ENCODE assay signal across 8 cellular contexts in genomic region chr1:39408641-39409054, GRCh38.
DNase-seq lines count a peak whose midpoint lies in the region; ATAC-seq, FAIRE-seq and TF ChIP-seq lines count a peak whose summit lies in the region.

No MANE protein-coding gene starts in this region.

- H3K36me3 Mint-ChIP-seq in naive thymus-derived CD4-positive, alpha-beta T cell = peaks cover 0 to 7% (median 4%) of the 10 kb centered on the region in 5 donors
- peaks cover 11% of the 10 kb centered on the region for H3K36me3 Mint-ChIP-seq in stimulated activated memory B cell treated with anti-CD40 and anti-IgM and Interleukin-4, amounts not matched to agents 10 μg/mL and 1 μg/mL and 100 μg/mL, for 72 hours

- H3K27me3 ChIP-seq in fibroblast of lung (ENCODE audit: control insufficient read depth, insufficient read depth, low read length) = no peaks in the 10 kb centered on the region
- no peaks in the 10 kb centered on the region for H3K27me3 ChIP-seq in naive thymus-derived CD4-positive, alpha-beta T cell (ENCODE audit: control insufficient read depth in 2 of 2, insufficient read depth in 2 of 2, low read length in 2 of 2)

- TF ChIP-seq CTCF in fibroblast of lung (conservative IDR thresholded peaks at IDR 0.05 in 1 of 2, IDR thresholded peaks at IDR 0.05 in 1 of 2; ENCODE audit: low read depth in 1 of 2, low read length in 2 of 2) = no peak

- H3K4me3 ChIP-seq in fibroblast of lung (replicated peaks in 1 of 4; ENCODE audit: control extremely low read depth in 1 of 4, insufficient read depth in 1 of 4, low read depth in 3 of 4, low read length in 4 of 4) = peak overlapping the region; percentile 54 to 72 (median 64)
- peak overlapping the region; percentile 54 for H3K4me3 ChIP-seq in naive thymus-derived CD4-positive, alpha-beta T cell (ENCODE audit: low read length)

- CTCF ChIA-PET in naive thymus-derived CD4-positive, alpha-beta T cell (lab: Charles Lee) = no interaction called here

- peak overlapping the region in 8 of 10 donors; percentile 81 to 94 (median 90) for H3K4me3 Mint-ChIP-seq in naive thymus-derived CD4-positive, alpha-beta T cell
- peak overlapping the region; percentile 85 for H3K4me3 Mint-ChIP-seq in stimulated activated memory B cell treated with anti-CD40 and anti-IgM and Interleukin-4, amounts not matched to agents 10 μg/mL and 1 μg/mL and 100 μg/mL, for 72 hours

- H2AFZ ChIP-seq in fibroblast of lung (ENCODE audit: low read length) = no peak overlapping the region

- intact Hi-C loops in naive thymus-derived CD4-positive, alpha-beta T cell (cut with micrococcal nuclease) = loop anchor here (2.0 to 10.0 kb wide), 6 partner anchors 14 to 534 kb away; partner anchors contain the start of genes MYCBP (in 1 of the 2) and NDUFS5 (in 1 of the 2)

- no peaks in the 10 kb centered on the region for H3K9me3 ChIP-seq in KOPT-K1 (ENCODE audit: insufficient read depth, low read length, poor library complexity, severe bottlenecking)
- no peaks in the 10 kb centered on the region for H3K9me3 ChIP-seq in fibroblast of lung (ENCODE audit: control insufficient read depth, insufficient read depth, low read depth, low read length)
- H3K9me3 ChIP-seq in naive thymus-derived CD4-positive, alpha-beta T cell (ENCODE audit: control insufficient read depth in 2 of 3, low read length in 3 of 3) = no peaks in the 10 kb centered on the region

- DNase-seq in DMS153 (lab: John Stamatoyannopoulos, UW) (peak; percentile 98), RCC 7860 (ENCODE audit: low spot score) (peak; percentile 90), fibroblast of lung (ENCODE audit: low read depth in 2 of 2) (peak; percentile 94 to 95)
- DNase-seq in activated T-helper 1 cell treated with anti-CD3 and anti-CD28 coated beads, Interleukin-2, amount 50 U/mL, for 16 hours (ENCODE audit: low read depth in 1 of 2, low spot score in 1 of 2) = peak; percentile 61 to 76
- peak; percentile 59 to 89 (median 72) for DNase-seq in naive thymus-derived CD4-positive, alpha-beta T cell

- H3K4me1 Mint-ChIP-seq in naive thymus-derived CD4-positive, alpha-beta T cell = peaks cover 36 to 69% (median 63%) of the 10 kb centered on the region in 7 donors
- H3K4me1 Mint-ChIP-seq in stimulated activated memory B cell treated with anti-CD40 and anti-IgM and Interleukin-4, amounts not matched to agents 10 μg/mL and 1 μg/mL and 100 μg/mL, for 72 hours = peaks cover 28% of the 10 kb centered on the region

- H3K4me2 ChIP-seq in fibroblast of lung (ENCODE audit: extremely low read depth, insufficient read depth, low read length) = no peak overlapping the region

- no peaks in the 10 kb centered on the region for H4K20me1 ChIP-seq in fibroblast of lung (ENCODE audit: control insufficient read depth, extremely low read depth, insufficient read depth, low read length)

- no peaks in the 10 kb centered on the region for H3K27me3 Mint-ChIP-seq in naive thymus-derived CD4-positive, alpha-beta T cell
- H3K27me3 Mint-ChIP-seq in stimulated activated memory B cell treated with anti-CD40 and anti-IgM and Interleukin-4, amounts not matched to agents 10 μg/mL and 1 μg/mL and 100 μg/mL, for 72 hours = no peaks in the 10 kb centered on the region

- no peak for FAIRE-seq in RCC 7860 (lab: Jason Lieb, UNC)

- POLR2A ChIA-PET in naive thymus-derived CD4-positive, alpha-beta T cell (lab: Charles Lee) = interaction anchor here (2.2 kb wide), 1 partner anchor 16 kb away, joined by 9 read pairs; no protein-coding TSS in a partner anchor

- peaks cover 38% of the 10 kb centered on the region for H3K4me1 ChIP-seq in fibroblast of lung (ENCODE audit: control insufficient read depth, extremely low read depth, insufficient read depth, low read length)
- H3K4me1 ChIP-seq in naive thymus-derived CD4-positive, alpha-beta T cell (ENCODE audit: control insufficient read depth in 2 of 2, insufficient read depth in 2 of 2, low read length in 2 of 2) = peaks cover 16 to 34% of the 10 kb centered on the region in 2 donors

- ATAC-seq in GM21825 (IDR thresholded peaks at IDR 0.05; ENCODE audit: unreplicated experiment) = peak; percentile 68
- ATAC-seq in naive thymus-derived CD4-positive, alpha-beta T cell = peak; percentile 92
- peak; percentile 91 for ATAC-seq in stimulated activated memory B cell treated with anti-CD40 and anti-IgM and Interleukin-4, amounts not matched to agents 10 μg/mL and 1 μg/mL and 100 μg/mL, for 72 hours

- peak overlapping the region; percentile 91 for H3K27ac ChIP-seq in KOPT-K1 (ENCODE audit: low read depth, low read length, poor library complexity, severe bottlenecking)
- H3K27ac ChIP-seq in fibroblast of lung (ENCODE audit: insufficient read depth, low read length) = peak overlapping the region; percentile 83
- peak overlapping the region; percentile 73 for H3K27ac ChIP-seq in naive thymus-derived CD4-positive, alpha-beta T cell (ENCODE audit: low read depth, low read length)

- peaks cover 57% of the 10 kb centered on the region for H3K79me2 ChIP-seq in fibroblast of lung (ENCODE audit: control insufficient read depth, insufficient read depth, low read length)

- peak overlapping the region in 2 of 9 donors; percentile 59 to 88 for H3K27ac Mint-ChIP-seq in naive thymus-derived CD4-positive, alpha-beta T cell
- peak overlapping the region; percentile 75 for H3K27ac Mint-ChIP-seq in stimulated activated memory B cell treated with anti-CD40 and anti-IgM and Interleukin-4, amounts not matched to agents 10 μg/mL and 1 μg/mL and 100 μg/mL, for 72 hours

- peak overlapping the region; percentile 76 for H3K9ac ChIP-seq in fibroblast of lung (ENCODE audit: insufficient read depth, low read length)

- peaks cover 28% of the 10 kb centered on the region for H3K36me3 ChIP-seq in KOPT-K1 (ENCODE audit: insufficient read depth, low read length)
- H3K36me3 ChIP-seq in fibroblast of lung (ENCODE audit: control insufficient read depth, insufficient read depth, low read length) = peaks cover 4% of the 10 kb centered on the region
- peaks cover 0 to 11% (median 8%) of the 10 kb centered on the region in 3 experiments for H3K36me3 ChIP-seq in naive thymus-derived CD4-positive, alpha-beta T cell (ENCODE audit: control insufficient read depth in 2 of 3, insufficient read depth in 3 of 3, low read length in 3 of 3)

- no peaks in the 10 kb centered on the region for H3K9me3 Mint-ChIP-seq in naive thymus-derived CD4-positive, alpha-beta T cell
- H3K9me3 Mint-ChIP-seq in stimulated activated memory B cell treated with anti-CD40 and anti-IgM and Interleukin-4, amounts not matched to agents 10 μg/mL and 1 μg/mL and 100 μg/mL, for 72 hours = no peaks in the 10 kb centered on the region

Comparison
In these comparisons a context has a peak if more than half of its experiments do, and no peak if none do; other contexts are left out.
1. Peak in every context shown above with its lines: DNase-seq, ATAC-seq, H3K4me3 ChIP-seq and H3K27ac ChIP-seq.